Comparison of ENCODE assay signal across 8 cellular contexts in the genomic region with DNA sequence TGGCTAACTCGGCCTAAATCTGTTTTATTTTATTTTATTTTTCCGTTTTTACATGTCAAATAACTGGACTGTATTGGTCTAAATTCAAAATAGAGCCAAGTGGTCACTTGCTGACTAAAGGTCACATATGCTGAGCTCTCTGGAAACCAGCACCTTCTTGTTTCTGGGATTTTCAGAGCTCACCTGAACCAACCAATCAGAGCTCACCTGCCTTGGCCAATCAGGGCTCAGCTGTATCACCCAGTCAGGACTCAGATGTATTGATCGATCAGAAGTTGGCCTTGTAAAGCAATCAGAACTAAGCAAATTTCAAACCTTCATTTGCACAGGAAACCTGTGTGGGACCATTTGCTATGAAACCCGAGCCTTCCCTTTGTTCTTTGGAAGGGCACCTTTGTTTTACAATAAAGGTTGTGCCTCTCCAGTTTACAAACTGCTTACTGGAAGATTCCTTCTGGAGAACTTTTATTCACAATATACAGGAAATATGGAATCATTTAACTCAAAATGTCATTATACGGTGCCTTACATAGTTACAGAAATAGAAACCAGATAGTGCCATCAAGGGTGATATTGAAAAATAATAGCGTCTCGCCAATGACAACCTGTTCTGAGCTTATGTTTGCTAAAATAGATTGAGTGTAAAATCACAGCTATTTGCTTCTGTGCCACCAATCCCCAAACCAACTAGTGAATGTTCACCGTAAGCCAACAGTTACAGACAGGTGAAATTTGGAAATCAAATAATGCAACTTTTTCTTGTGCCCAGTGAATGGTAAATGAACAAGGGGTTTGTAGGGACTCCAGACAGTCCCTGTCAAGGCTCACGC. TPM values are rescaled to one million over a fixed set of nuclear protein-coding genes. Genes with fewer than 3 reads are reported as not detected.
DNase-seq lines count a peak whose midpoint lies in the region; ATAC-seq and TF ChIP-seq lines count a peak whose summit lies in the region.

No MANE protein-coding gene starts in this region.

- peak overlapping the region; percentile 56 to 67 for H3K4me3 Mint-ChIP-seq in stimulated activated naive CD8-positive, alpha-beta T cell treated with anti-CD3 and anti-CD28 coated beads, Interleukin-15, amount 100 ng/mL, for 72 hours

- peak overlapping the region in 1 of 2 donors; percentile 21 for H3K27ac Mint-ChIP-seq in stimulated activated naive CD8-positive, alpha-beta T cell treated with anti-CD3 and anti-CD28 coated beads, Interleukin-15, amount 100 ng/mL, for 72 hours

- TF ChIP-seq EP300 in gastroesophageal sphincter (IDR thresholded peaks at IDR 0.05) = no peak

- H3K27me3 ChIP-seq in iPS-15b (ENCODE audit: control insufficient read depth, insufficient read depth, low read length) (peaks cover 31% of the 10 kb centered on the region), gastroesophageal sphincter (peaks cover 44% of the 10 kb centered on the region)

- no peak overlapping the region for H3K9ac ChIP-seq in iPS-15b (ENCODE audit: low read depth, low read length)

- peaks cover 28% of the 10 kb centered on the region for H3K4me1 Mint-ChIP-seq in stimulated activated naive CD8-positive, alpha-beta T cell treated with anti-CD3 and anti-CD28 coated beads, Interleukin-15, amount 100 ng/mL, for 72 hours

- no peaks in the 10 kb centered on the region for H3K36me3 ChIP-seq in iPS-15b (ENCODE audit: control insufficient read depth, insufficient read depth, low read length)
- no peaks in the 10 kb centered on the region for H3K36me3 ChIP-seq in gastroesophageal sphincter

- H3K4me1 ChIP-seq in iPS-15b (ENCODE audit: control insufficient read depth, insufficient read depth, low read length) (peaks cover 5% of the 10 kb centered on the region), gastroesophageal sphincter (peaks cover 0 to 10% (median 0%) of the 10 kb centered on the region in 3 donors)

- no peak for TF ChIP-seq POLR2A in gastroesophageal sphincter (IDR thresholded peaks at IDR 0.05)

- DNase-seq in activated CD8-positive, alpha-beta memory T cell treated with anti-CD3 and anti-CD28 coated beads for 24 hours = peak; percentile 56
- no peak for DNase-seq in activated CD8-positive, alpha-beta memory T cell treated with anti-CD3 and anti-CD28 coated beads, Interleukin-2, amount 50 U/mL, for 4 hours
- peak; percentile 46 for DNase-seq in SW480 (ENCODE audit: low spot score)
- no peak for DNase-seq in stimulated activated naive CD8-positive, alpha-beta T cell treated with anti-CD3 and anti-CD28 coated beads, Interleukin-15, amount 100 ng/mL, for 72 hours
- DNase-seq in NCI-H1930 (lab: John Stamatoyannopoulos, UW) = no peak
- no peak for DNase-seq in A172 (ENCODE audit: low spot score)

- H3K4me3 ChIP-seq in iPS-15b (ENCODE audit: low read depth, low read length) (peak overlapping the region; percentile 55), gastroesophageal sphincter (peak overlapping the region in 1 of 2 donors; percentile 41)

- peak; percentile 45 for ATAC-seq in stimulated activated naive CD8-positive, alpha-beta T cell treated with anti-CD3 and anti-CD28 coated beads, Interleukin-15, amount 100 ng/mL, for 72 hours
- no peak for ATAC-seq in gastroesophageal sphincter

- no peak for TF ChIP-seq CTCF in gastroesophageal sphincter (IDR thresholded peaks at IDR 0.05)

- 62 to 73% methylated on average over 7 to 8 of the region's 9 CpGs for WGBS in gastroesophageal sphincter (ENCODE audit: low coverage in 1 of 2), 2 donors

- no peaks in the 10 kb centered on the region for H3K9me3 ChIP-seq in iPS-15b (ENCODE audit: control insufficient read depth, insufficient read depth, low read length)
- H3K9me3 ChIP-seq in gastroesophageal sphincter = no peaks in the 10 kb centered on the region

- H3K9me3 Mint-ChIP-seq in stimulated activated naive CD8-positive, alpha-beta T cell treated with anti-CD3 and anti-CD28 coated beads, Interleukin-15, amount 100 ng/mL, for 72 hours = no peaks in the 10 kb centered on the region

- no peak overlapping the region for H3K27ac ChIP-seq in gastroesophageal sphincter

- H3K27me3 Mint-ChIP-seq in stimulated activated naive CD8-positive, alpha-beta T cell treated with anti-CD3 and anti-CD28 coated beads, Interleukin-15, amount 100 ng/mL, for 72 hours = no peaks in the 10 kb centered on the region

RNA-seq across cellular contexts. Expression of a gene that starts 17.3 kb away (rescaled TPM):
- total RNA-seq in gastroesophageal sphincter = 1 to 10 TPM; 3.0 to 4.4 (median 3.6) TPM
- 10.0 and 10.2 TPM in 2 replicates for total RNA-seq in A172 (2014; rRNA removed; shearing (Covaris generic))

RNA-seq across cellular contexts. Expression of a gene that starts 29.1 kb away (rescaled TPM):
- 10 to 100 TPM in 1 of 4 donors, 1 to 10 TPM in 2, under 1 TPM in 1; 0.46 to 32.9 (median 2.7) TPM for total RNA-seq in gastroesophageal sphincter
- 0.41 TPM in 1 of 2 replicates, not detected in the other for total RNA-seq in A172 (2014; rRNA removed; shearing (Covaris generic))

Comparison
In these comparisons a context has a peak if more than half of its experiments do, and no peak if none do; other contexts are left out.
1. DNase-seq: peak in activated CD8-positive, alpha-beta memory T cell treated with anti-CD3 and anti-CD28 coated beads for 24 hours (single experiment) and SW480 (single experiment); none in activated CD8-positive, alpha-beta memory T cell treated with anti-CD3 and anti-CD28 coated beads, Interleukin-2, amount 50 U/mL, for 4 hours (single experiment), stimulated activated naive CD8-positive, alpha-beta T cell treated with anti-CD3 and anti-CD28 coated beads, Interleukin-15, amount 100 ng/mL, for 72 hours (0 of 2), NCI-H1930 (0 of 2) and A172 (single experiment).